ENCODE assay signal across 1 cellular context in the genomic region with DNA sequence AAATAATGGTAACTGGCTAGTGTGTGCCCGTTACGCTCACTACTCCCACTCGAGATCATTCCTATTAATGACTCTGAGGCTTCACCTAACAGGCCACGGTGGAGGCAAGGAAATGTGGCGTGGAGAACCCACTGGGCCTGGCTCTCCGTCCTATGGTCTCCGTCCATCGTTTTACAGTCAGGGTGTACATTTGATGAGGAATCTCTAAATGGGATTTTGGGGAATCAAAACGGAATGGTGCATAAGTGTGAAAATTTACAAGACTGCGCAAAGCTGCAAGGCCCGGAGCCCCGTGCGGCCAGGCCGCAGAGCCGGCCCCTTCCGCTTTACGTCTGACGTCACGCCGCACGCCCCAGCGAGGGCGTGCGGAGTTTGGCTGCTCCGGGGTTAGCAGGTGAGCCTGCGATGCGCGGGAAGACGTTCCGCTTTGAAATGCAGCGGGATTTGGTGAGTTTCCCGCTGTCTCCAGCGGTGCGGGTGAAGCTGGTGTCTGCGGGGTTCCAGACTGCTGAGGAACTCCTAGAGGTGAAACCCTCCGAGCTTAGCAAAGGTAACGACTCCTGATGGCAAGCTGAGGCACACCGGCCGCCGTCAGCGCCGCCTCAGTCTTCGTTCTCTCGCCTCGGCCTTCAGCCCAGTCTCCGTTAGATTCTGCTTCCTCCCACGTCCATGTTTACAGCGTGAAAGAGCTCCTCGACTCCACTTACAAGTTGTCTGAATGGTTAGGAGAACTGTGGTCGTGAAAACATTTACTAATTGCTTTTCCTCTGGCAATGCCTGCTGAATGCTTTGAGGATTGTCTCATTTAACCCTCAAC.
TF ChIP-seq lines count a peak whose summit lies in the region.

A gene (plus strand): TSS at position 364 of the 817 bp plus-strand sequence. CDS start 42 bp downstream, at position 406.

TF ChIP-seq in HepG2, 621 proteins besides CTCF, POLR2A, EP300 and RAD21 (continued from another document and continues in another):
- TF ChIP-seq, protein P1, sequence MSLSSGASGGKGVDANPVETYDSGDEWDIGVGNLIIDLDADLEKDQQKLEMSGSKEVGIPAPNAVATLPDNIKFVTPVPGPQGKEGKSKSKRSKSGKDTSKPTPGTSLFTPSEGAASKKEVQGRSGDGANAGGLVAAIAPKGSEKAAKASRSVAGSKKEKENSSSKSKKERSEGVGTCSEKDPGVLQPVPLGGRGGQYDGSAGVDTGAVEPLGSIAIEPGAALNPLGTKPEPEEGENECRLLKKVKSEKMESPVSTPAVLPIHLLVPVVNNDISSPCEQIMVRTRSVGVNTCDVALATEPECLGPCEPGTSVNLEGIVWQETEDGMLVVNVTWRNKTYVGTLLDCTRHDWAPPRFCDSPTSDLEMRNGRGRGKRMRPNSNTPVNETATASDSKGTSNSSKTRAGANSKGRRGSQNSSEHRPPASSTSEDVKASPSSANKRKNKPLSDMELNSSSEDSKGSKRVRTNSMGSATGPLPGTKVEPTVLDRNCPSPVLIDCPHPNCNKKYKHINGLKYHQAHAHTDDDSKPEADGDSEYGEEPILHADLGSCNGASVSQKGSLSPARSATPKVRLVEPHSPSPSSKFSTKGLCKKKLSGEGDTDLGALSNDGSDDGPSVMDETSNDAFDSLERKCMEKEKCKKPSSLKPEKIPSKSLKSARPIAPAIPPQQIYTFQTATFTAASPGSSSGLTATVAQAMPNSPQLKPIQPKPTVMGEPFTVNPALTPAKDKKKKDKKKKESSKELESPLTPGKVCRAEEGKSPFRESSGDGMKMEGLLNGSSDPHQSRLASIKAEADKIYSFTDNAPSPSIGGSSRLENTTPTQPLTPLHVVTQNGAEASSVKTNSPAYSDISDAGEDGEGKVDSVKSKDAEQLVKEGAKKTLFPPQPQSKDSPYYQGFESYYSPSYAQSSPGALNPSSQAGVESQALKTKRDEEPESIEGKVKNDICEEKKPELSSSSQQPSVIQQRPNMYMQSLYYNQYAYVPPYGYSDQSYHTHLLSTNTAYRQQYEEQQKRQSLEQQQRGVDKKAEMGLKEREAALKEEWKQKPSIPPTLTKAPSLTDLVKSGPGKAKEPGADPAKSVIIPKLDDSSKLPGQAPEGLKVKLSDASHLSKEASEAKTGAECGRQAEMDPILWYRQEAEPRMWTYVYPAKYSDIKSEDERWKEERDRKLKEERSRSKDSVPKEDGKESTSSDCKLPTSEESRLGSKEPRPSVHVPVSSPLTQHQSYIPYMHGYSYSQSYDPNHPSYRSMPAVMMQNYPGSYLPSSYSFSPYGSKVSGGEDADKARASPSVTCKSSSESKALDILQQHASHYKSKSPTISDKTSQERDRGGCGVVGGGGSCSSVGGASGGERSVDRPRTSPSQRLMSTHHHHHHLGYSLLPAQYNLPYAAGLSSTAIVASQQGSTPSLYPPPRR (CRISPR knock-in tag; IDR thresholded peaks at IDR 0.05; ENCODE audit: borderline replicate concordance), result peak; percentile 66
- TF ChIP-seq TSC22D2 (CRISPR knock-in tag; IDR thresholded peaks at IDR 0.05; ENCODE audit: borderline replicate concordance) (peak; percentile 77; the same call in 1 of the 2 replicates), DPF2 (CRISPR knock-in tag; IDR thresholded peaks at IDR 0.05; ENCODE audit: borderline replicate concordance, low read depth) (no peak), ZNF788 (CRISPR knock-in tag; IDR thresholded peaks at IDR 0.05; ENCODE audit: borderline replicate concordance) (peak; percentile 88; the same call in 1 of the 2 replicates), ZNF83 (CRISPR knock-in tag; IDR thresholded peaks at IDR 0.05; ENCODE audit: borderline replicate concordance) (0 out of 2 replicates have a peak, but pooled peaks have one; percentile 49), ZNF614 (CRISPR knock-in tag; IDR thresholded peaks at IDR 0.05; ENCODE audit: borderline replicate concordance) (peak; percentile 82), FOXC1 (CRISPR knock-in tag; IDR thresholded peaks at IDR 0.05; ENCODE audit: borderline replicate concordance) (peak; percentile 94; the same call in 1 of the 2 replicates), TBL1XR1 (IDR thresholded peaks at IDR 0.05; ENCODE audit: borderline replicate concordance, low read length, partially characterized antibody) (no peak), GATA4 (IDR thresholded peaks at IDR 0.05; ENCODE audit: borderline replicate concordance, low read depth) (peak; percentile 67; the same call in 1 of the 2 replicates), RORA (CRISPR knock-in tag; IDR thresholded peaks at IDR 0.05) (no peak), ZBTB3 (CRISPR knock-in tag; IDR thresholded peaks at IDR 0.05; ENCODE audit: borderline replicate concordance, low read depth) (peak; percentile 91), TBX2 (CRISPR knock-in tag; IDR thresholded peaks at IDR 0.05; ENCODE audit: borderline replicate concordance) (peak; percentile 90), ZNF484 (CRISPR knock-in tag; IDR thresholded peaks at IDR 0.05; ENCODE audit: borderline replicate concordance, low read depth) (0 out of 2 replicates have a peak, but pooled peaks have one; percentile 55), HDAC2 (CRISPR knock-in tag; IDR thresholded peaks at IDR 0.05) (0 out of 2 replicates have a peak, but pooled peaks have one; percentile 33), MED1 (CRISPR knock-in tag; IDR thresholded peaks at IDR 0.05) (peak; percentile 64), ZNF569 (CRISPR knock-in tag; IDR thresholded peaks at IDR 0.05; ENCODE audit: borderline replicate concordance) (0 out of 2 replicates have a peak, but pooled peaks have one; percentile 52), KLF9 (CRISPR knock-in tag; IDR thresholded peaks at IDR 0.05; ENCODE audit: low read depth) (peak; percentile 95), CBX1 (IDR thresholded peaks at IDR 0.05; ENCODE audit: low read depth) (peak; percentile 41), ZBTB7A (CRISPR knock-in tag; IDR thresholded peaks at IDR 0.05) (peak; percentile 57; the same call in 1 of the 2 replicates), CBX2 (IDR thresholded peaks at IDR 0.05; ENCODE audit: low read depth, low read length) (no peak), CBX2 (CRISPR knock-in tag; IDR thresholded peaks at IDR 0.05; ENCODE audit: low read depth) (0 out of 2 replicates have a peak, but pooled peaks have one; percentile 60)
- TF ChIP-seq, protein P2, sequence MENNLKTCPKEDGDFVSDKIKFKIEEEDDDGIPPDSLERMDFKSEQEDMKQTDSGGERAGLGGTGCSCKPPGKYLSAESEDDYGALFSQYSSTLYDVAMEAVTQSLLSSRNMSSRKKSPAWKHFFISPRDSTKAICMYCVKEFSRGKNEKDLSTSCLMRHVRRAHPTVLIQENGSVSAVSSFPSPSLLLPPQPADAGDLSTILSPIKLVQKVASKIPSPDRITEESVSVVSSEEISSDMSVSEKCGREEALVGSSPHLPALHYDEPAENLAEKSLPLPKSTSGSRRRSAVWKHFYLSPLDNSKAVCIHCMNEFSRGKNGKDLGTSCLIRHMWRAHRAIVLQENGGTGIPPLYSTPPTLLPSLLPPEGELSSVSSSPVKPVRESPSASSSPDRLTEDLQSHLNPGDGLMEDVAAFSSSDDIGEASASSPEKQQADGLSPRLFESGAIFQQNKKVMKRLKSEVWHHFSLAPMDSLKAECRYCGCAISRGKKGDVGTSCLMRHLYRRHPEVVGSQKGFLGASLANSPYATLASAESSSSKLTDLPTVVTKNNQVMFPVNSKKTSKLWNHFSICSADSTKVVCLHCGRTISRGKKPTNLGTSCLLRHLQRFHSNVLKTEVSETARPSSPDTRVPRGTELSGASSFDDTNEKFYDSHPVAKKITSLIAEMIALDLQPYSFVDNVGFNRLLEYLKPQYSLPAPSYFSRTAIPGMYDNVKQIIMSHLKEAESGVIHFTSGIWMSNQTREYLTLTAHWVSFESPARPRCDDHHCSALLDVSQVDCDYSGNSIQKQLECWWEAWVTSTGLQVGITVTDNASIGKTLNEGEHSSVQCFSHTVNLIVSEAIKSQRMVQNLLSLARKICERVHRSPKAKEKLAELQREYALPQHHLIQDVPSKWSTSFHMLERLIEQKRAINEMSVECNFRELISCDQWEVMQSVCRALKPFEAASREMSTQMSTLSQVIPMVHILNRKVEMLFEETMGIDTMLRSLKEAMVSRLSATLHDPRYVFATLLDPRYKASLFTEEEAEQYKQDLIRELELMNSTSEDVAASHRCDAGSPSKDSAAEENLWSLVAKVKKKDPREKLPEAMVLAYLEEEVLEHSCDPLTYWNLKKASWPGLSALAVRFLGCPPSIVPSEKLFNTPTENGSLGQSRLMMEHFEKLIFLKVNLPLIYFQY (CRISPR knock-in tag; IDR thresholded peaks at IDR 0.05; ENCODE audit: borderline replicate concordance), result peak; percentile 87
- TF ChIP-seq, protein P3, sequence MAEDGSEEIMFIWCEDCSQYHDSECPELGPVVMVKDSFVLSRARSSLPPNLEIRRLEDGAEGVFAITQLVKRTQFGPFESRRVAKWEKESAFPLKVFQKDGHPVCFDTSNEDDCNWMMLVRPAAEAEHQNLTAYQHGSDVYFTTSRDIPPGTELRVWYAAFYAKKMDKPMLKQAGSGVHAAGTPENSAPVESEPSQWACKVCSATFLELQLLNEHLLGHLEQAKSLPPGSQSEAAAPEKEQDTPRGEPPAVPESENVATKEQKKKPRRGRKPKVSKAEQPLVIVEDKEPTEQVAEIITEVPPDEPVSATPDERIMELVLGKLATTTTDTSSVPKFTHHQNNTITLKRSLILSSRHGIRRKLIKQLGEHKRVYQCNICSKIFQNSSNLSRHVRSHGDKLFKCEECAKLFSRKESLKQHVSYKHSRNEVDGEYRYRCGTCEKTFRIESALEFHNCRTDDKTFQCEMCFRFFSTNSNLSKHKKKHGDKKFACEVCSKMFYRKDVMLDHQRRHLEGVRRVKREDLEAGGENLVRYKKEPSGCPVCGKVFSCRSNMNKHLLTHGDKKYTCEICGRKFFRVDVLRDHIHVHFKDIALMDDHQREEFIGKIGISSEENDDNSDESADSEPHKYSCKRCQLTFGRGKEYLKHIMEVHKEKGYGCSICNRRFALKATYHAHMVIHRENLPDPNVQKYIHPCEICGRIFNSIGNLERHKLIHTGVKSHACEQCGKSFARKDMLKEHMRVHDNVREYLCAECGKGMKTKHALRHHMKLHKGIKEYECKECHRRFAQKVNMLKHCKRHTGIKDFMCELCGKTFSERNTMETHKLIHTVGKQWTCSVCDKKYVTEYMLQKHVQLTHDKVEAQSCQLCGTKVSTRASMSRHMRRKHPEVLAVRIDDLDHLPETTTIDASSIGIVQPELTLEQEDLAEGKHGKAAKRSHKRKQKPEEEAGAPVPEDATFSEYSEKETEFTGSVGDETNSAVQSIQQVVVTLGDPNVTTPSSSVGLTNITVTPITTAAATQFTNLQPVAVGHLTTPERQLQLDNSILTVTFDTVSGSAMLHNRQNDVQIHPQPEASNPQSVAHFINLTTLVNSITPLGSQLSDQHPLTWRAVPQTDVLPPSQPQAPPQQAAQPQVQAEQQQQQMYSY (CRISPR knock-in tag; IDR thresholded peaks at IDR 0.05), result peak; percentile 70
- TF ChIP-seq, protein P4, sequence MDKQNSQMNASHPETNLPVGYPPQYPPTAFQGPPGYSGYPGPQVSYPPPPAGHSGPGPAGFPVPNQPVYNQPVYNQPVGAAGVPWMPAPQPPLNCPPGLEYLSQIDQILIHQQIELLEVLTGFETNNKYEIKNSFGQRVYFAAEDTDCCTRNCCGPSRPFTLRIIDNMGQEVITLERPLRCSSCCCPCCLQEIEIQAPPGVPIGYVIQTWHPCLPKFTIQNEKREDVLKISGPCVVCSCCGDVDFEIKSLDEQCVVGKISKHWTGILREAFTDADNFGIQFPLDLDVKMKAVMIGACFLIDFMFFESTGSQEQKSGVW (CRISPR knock-in tag; IDR thresholded peaks at IDR 0.05; ENCODE audit: borderline replicate concordance), result no peak
- TF ChIP-seq, protein P5, sequence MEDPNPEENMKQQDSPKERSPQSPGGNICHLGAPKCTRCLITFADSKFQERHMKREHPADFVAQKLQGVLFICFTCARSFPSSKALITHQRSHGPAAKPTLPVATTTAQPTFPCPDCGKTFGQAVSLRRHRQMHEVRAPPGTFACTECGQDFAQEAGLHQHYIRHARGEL (CRISPR knock-in tag; IDR thresholded peaks at IDR 0.05), result peak; percentile 35; the same call in 1 of the 2 replicates
- TF ChIP-seq, protein P6, sequence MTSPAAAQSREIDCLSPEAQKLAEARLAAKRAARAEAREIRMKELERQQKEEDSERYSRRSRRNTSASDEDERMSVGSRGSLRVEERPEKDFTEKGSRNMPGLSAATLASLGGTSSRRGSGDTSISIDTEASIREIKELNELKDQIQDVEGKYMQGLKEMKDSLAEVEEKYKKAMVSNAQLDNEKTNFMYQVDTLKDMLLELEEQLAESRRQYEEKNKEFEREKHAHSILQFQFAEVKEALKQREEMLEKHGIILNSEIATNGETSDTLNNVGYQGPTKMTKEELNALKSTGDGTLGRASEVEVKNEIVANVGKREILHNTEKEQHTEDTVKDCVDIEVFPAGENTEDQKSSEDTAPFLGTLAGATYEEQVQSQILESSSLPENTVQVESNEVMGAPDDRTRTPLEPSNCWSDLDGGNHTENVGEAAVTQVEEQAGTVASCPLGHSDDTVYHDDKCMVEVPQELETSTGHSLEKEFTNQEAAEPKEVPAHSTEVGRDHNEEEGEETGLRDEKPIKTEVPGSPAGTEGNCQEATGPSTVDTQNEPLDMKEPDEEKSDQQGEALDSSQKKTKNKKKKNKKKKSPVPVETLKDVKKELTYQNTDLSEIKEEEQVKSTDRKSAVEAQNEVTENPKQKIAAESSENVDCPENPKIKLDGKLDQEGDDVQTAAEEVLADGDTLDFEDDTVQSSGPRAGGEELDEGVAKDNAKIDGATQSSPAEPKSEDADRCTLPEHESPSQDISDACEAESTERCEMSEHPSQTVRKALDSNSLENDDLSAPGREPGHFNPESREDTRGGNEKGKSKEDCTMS (CRISPR knock-in tag; conservative IDR thresholded peaks at IDR 0.05), result 0 out of 2 replicates have a peak, but pooled peaks have one; percentile 50
- TF ChIP-seq, protein P7, sequence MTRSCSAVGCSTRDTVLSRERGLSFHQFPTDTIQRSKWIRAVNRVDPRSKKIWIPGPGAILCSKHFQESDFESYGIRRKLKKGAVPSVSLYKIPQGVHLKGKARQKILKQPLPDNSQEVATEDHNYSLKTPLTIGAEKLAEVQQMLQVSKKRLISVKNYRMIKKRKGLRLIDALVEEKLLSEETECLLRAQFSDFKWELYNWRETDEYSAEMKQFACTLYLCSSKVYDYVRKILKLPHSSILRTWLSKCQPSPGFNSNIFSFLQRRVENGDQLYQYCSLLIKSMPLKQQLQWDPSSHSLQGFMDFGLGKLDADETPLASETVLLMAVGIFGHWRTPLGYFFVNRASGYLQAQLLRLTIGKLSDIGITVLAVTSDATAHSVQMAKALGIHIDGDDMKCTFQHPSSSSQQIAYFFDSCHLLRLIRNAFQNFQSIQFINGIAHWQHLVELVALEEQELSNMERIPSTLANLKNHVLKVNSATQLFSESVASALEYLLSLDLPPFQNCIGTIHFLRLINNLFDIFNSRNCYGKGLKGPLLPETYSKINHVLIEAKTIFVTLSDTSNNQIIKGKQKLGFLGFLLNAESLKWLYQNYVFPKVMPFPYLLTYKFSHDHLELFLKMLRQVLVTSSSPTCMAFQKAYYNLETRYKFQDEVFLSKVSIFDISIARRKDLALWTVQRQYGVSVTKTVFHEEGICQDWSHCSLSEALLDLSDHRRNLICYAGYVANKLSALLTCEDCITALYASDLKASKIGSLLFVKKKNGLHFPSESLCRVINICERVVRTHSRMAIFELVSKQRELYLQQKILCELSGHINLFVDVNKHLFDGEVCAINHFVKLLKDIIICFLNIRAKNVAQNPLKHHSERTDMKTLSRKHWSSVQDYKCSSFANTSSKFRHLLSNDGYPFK (CRISPR knock-in tag; IDR thresholded peaks at IDR 0.05; ENCODE audit: borderline replicate concordance), result peak; percentile 81
- TF ChIP-seq, protein P8, sequence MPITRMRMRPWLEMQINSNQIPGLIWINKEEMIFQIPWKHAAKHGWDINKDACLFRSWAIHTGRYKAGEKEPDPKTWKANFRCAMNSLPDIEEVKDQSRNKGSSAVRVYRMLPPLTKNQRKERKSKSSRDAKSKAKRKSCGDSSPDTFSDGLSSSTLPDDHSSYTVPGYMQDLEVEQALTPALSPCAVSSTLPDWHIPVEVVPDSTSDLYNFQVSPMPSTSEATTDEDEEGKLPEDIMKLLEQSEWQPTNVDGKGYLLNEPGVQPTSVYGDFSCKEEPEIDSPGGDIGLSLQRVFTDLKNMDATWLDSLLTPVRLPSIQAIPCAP (CRISPR knock-in tag; IDR thresholded peaks at IDR 0.05; ENCODE audit: low read depth), result 0 out of 2 replicates have a peak, but pooled peaks have one; percentile 80
